21 cellular contexts compared by ENCODE assay signal in the genomic region with DNA sequence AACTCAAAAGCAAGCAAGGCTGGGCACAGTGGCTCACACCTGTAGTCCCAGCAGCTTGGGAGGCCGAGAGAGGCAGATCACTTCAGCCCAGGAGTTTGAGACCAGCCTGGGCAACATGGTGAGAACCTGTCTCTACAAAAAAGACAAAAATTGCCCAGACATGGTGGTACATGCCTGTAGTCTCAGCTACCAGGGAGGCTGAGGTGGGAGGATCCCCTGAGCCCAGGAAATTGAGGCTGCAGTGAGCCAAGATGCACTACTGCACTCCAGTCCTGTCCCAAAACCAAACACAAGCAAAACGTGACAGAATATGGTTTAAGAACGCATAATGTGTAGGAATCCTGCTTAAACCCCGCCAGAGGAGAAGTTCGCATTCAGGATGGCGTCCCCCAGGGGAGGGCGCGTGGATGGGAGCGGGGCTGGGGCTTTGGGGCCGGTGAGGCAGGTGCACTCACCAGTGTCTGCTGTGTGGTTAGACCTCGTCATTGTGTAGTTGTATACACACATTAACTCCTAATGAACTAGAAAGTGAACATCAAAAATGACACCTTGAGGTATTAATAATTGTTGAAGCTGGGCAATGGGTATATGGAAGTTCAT. TPM values are rescaled to one million over a fixed set of nuclear protein-coding genes. Genes with fewer than 3 reads are reported as not detected.
DNase-seq lines count a peak whose midpoint lies in the region; ATAC-seq, FAIRE-seq and TF ChIP-seq lines count a peak whose summit lies in the region.
"Had no signal": no experiment of that assay in that cellular context is flagged by ENCODE, and none has a peak within 500 bp of the region (broad histone marks: within the 10 kb centered on the region; RNA-seq: fewer than 3 reads in every experiment).

No MANE protein-coding gene starts in this region.

- TF ChIP-seq POLR2A in K562 (conservative IDR thresholded peaks at IDR 0.05) (no peak), spleen (IDR thresholded peaks at IDR 0.05) (no peak)

- no peak overlapping the region for H2BK5ac ChIP-seq in mesenchymal stem cell (ENCODE audit: low read depth, low read length, poor library complexity, severe bottlenecking)

- no peak for ATAC-seq in K562
- ATAC-seq in left lobe of liver: no peak
- ATAC-seq: A549; CD8-positive, alpha-beta T cell had no signal

- POLR2A ChIA-PET in K562 (lab: Yijun Ruan, JAX): interaction anchor here (0.6 to 1.4 kb wide), 2 partner anchors 20 to 22 kb away, joined by 3 to 8 read pairs; no protein-coding TSS in a partner anchor

- no peak for TF ChIP-seq RAD21 in K562 (CRISPR knock-in tag; conservative IDR thresholded peaks at IDR 0.05 in 1 of 2, IDR thresholded peaks at IDR 0.05 in 1 of 2)

- peak overlapping the region in 1 of 2 experiments; percentile 47 for H2BK12ac ChIP-seq in mesenchymal stem cell (ENCODE audit: low read length in 2 of 2)

- H2AFZ ChIP-seq in K562 (ENCODE audit: low read depth, low read length): peak overlapping the region; percentile 4; the same call in 1 of the 2 replicates
- no peak overlapping the region for H2AFZ ChIP-seq in mesenchymal stem cell (ENCODE audit: low read depth, low read length)

- no peak overlapping the region for H3K4me2 ChIP-seq in K562 (ENCODE audit: insufficient read depth, low read length)
- no peak overlapping the region for H3K4me2 ChIP-seq in mesenchymal stem cell (ENCODE audit: low read length, poor library complexity, severe bottlenecking)
- H3K4me2 ChIP-seq: A549 had no signal

- H3K4me3 ChIP-seq in K562 (no peak overlapping the region), mesenchymal stem cell (ENCODE audit: insufficient read depth in 1 of 2, low read depth in 1 of 2, low read length in 2 of 2) (no peak overlapping the region), ascending aorta (no peak overlapping the region), spleen (no peak overlapping the region)
- H3K4me3 ChIP-seq: A549; BLaER1 treated with 17β-estradiol and CSF1 and Interleukin-3, amounts not matched to agents 10 nM and 100 nM had no signal

- intact Hi-C loops in K562 (cut with micrococcal nuclease) (loop anchor here (2.0 kb wide), 1 partner anchor 82 kb away; a partner anchor contains a TSS), ascending aorta (cut with DNase I) (no loop called here), spleen (cut with DNase I; ENCODE audit: low total_unique reads) (no loop called here)

- H3K27ac ChIP-seq in K562 (ENCODE audit: extremely low read depth, low read depth, low read length) (no peak overlapping the region), mesenchymal stem cell (ENCODE audit: low read length, poor library complexity, severe bottlenecking) (no peak overlapping the region), ascending aorta (no peak overlapping the region), spleen (no peak overlapping the region)
- H3K27ac ChIP-seq: A549 had no signal

- H3K4me1 ChIP-seq in K562 (replicated peaks in 1 of 2; ENCODE audit: control insufficient read depth in 2 of 2, insufficient read depth in 2 of 2, low read length in 2 of 2): peaks cover 29 to 68% of the 10 kb centered on the region in 2 experiments
- H3K4me1 ChIP-seq in mesenchymal stem cell (ENCODE audit: control insufficient read depth, insufficient read depth, low read depth, low read length): peaks cover 3% of the 10 kb centered on the region
- H3K4me1 ChIP-seq in ascending aorta: no peaks in the 10 kb centered on the region
- H3K4me1 ChIP-seq in spleen: peaks cover 0 to under 1% (median 0%) of the 10 kb centered on the region in 6 donors

- H3K27me3 ChIP-seq in K562 (ENCODE audit: control insufficient read depth in 2 of 2, insufficient read depth in 2 of 2, low read length in 2 of 2) (no peaks in the 10 kb centered on the region), mesenchymal stem cell (ENCODE audit: control insufficient read depth in 1 of 2, insufficient read depth in 1 of 2, low read length in 2 of 2) (no peaks in the 10 kb centered on the region), ascending aorta (no peaks in the 10 kb centered on the region), spleen (replicated peaks in 1 of 7) (no peaks in the 10 kb centered on the region)
- H3K27me3 ChIP-seq: BLaER1 treated with 17β-estradiol and CSF1 and Interleukin-3, amounts not matched to agents 10 nM and 100 nM had no signal

- no peak overlapping the region for H3K14ac ChIP-seq in mesenchymal stem cell (ENCODE audit: low read length in 2 of 2)

- no peak overlapping the region for H3K18ac ChIP-seq in mesenchymal stem cell (ENCODE audit: low read depth in 1 of 2, low read length in 2 of 2)

- in situ Hi-C loops in K562 (cut with MboI): no loop called here

- no peak overlapping the region for H3K4ac ChIP-seq in mesenchymal stem cell (ENCODE audit: low read depth in 1 of 2, low read length in 2 of 2)

- DNase-seq in K562 (ENCODE audit: extremely low read depth in 1 of 4, low spot score in 3 of 4) (no peak), left lobe of liver (ENCODE audit: low spot score) (peak; percentile 28), mesenchymal stem cell (no peak), NOMO-1 (lab: John Stamatoyannopoulos, UW; ENCODE audit: unreplicated experiment in 2 of 2) (no peak), ascending aorta (ENCODE audit: low spot score in 2 of 2) (no peak), spleen (no peak)
- no peak for DNase-seq in activated CD4-positive, alpha-beta T cell treated with anti-CD3 and anti-CD28 coated beads, Interleukin-2, amount 50 U/mL, for 4 hours
- DNase-seq: Calu3, DND-41, EL, H9 had no signal

- 76% methylated on average over 11 of the region's 11 CpGs for WGBS in K562 (ENCODE audit: insufficient coverage, low coverage, missing lambda C conversion rate)
- 93% methylated on average over 8 of the region's 11 CpGs for WGBS in mesenchymal stem cell
- 80 to 90% (median 87%) methylated on average over 11 of the region's 11 CpGs for WGBS in spleen, 5 donors

- no peak overlapping the region for H2AK5ac ChIP-seq in mesenchymal stem cell (ENCODE audit: low read length, severe bottlenecking)

- FAIRE-seq in K562 (lab: Jason Lieb, UNC): no peak
- FAIRE-seq: A549, GM12891, GM19239, H1, HTR-8/SVneo had no signal

- no peak overlapping the region for H3K23ac ChIP-seq in mesenchymal stem cell (ENCODE audit: low read length in 2 of 2)

- H4K20me1 ChIP-seq in K562 (replicated peaks; ENCODE audit: control insufficient read depth, insufficient read depth, low read length): no peaks in the 10 kb centered on the region
- H4K20me1 ChIP-seq: BLaER1 treated with 17β-estradiol and CSF1 and Interleukin-3, amounts not matched to agents 10 nM and 100 nM had no signal

- CTCF ChIA-PET in K562 (lab: Yijun Ruan, JAX; ENCODE audit: low intra/inter-chr PET ratio): no interaction called here

- H2BK120ac ChIP-seq in mesenchymal stem cell (ENCODE audit: low read depth, low read length): no peak overlapping the region

- H4K8ac ChIP-seq in mesenchymal stem cell (ENCODE audit: low read length): no peak overlapping the region

- peaks cover 5% of the 10 kb centered on the region for H3K79me1 ChIP-seq in mesenchymal stem cell (replicated peaks; ENCODE audit: low read length, poor library complexity, severe bottlenecking)

- no peaks in the 10 kb centered on the region for H3K36me3 ChIP-seq in K562 (ENCODE audit: control insufficient read depth, insufficient read depth, low read length)
- H3K36me3 ChIP-seq in mesenchymal stem cell (ENCODE audit: control insufficient read depth in 1 of 2, insufficient read depth in 2 of 2, low read depth in 1 of 2, low read length in 2 of 2): peaks cover 0 to 7% of the 10 kb centered on the region in 2 experiments
- H3K36me3 ChIP-seq in ascending aorta: no peaks in the 10 kb centered on the region
- H3K36me3 ChIP-seq in spleen: no peaks in the 10 kb centered on the region

- peak overlapping the region; percentile 18 for H4K91ac ChIP-seq in mesenchymal stem cell (ENCODE audit: low read length)

- no peak overlapping the region for H2BK15ac ChIP-seq in mesenchymal stem cell (ENCODE audit: low read depth, poor library complexity, severe bottlenecking)

- TF ChIP-seq CTCF in K562 (IDR thresholded peaks at IDR 0.05 in 2 of 3, conservative IDR thresholded peaks at IDR 0.05 in 1 of 3; ENCODE audit: insufficient read depth in 2 of 3, low read depth in 1 of 3, low read length in 3 of 3): no peak
- no peak for TF ChIP-seq CTCF in ascending aorta (IDR thresholded peaks at IDR 0.05)
- no peak for TF ChIP-seq CTCF in spleen (IDR thresholded peaks at IDR 0.05 in 8 of 11, conservative IDR thresholded peaks at IDR 0.05 in 3 of 11)

- no TSS peak for BruUV-seq in K562 (replicated peaks; lab: Mats Ljungman, UMichigan)

- peak overlapping the region in 1 of 2 experiments; percentile 56; a peak in 1 of 4 replicates for H3K9ac ChIP-seq in K562 (ENCODE audit: insufficient read depth in 1 of 2, low read depth in 2 of 2, low read length in 2 of 2)
- H3K9ac ChIP-seq in mesenchymal stem cell (ENCODE audit: low read length): no peak overlapping the region
- H3K9ac ChIP-seq: BLaER1 treated with 17β-estradiol and CSF1 and Interleukin-3, amounts not matched to agents 10 nM and 100 nM had no signal

- peaks cover 3% of the 10 kb centered on the region; the same call in 1 of the 3 replicates for H3K79me2 ChIP-seq in K562 (ENCODE audit: control insufficient read depth, insufficient read depth, low read length)

- TF ChIP-seq EP300 in K562 (IDR thresholded peaks at IDR 0.05; ENCODE audit: low read length): no peak

- H3K9me3 ChIP-seq in K562 (replicated peaks; ENCODE audit: control insufficient read depth, insufficient read depth, low read depth, low read length) (no peaks in the 10 kb centered on the region), mesenchymal stem cell (ENCODE audit: control insufficient read depth, low read length) (no peaks in the 10 kb centered on the region), ascending aorta (no peaks in the 10 kb centered on the region), spleen (no peaks in the 10 kb centered on the region)
- H3K9me3 ChIP-seq: A549 had no signal

- H3K9me1 ChIP-seq in K562 (ENCODE audit: control insufficient read depth, insufficient read depth, low read length): no peaks in the 10 kb centered on the region

RNA-seq across cellular contexts. Expression of a gene that starts 5.4 kb away (rescaled TPM):
- total RNA-seq in K562 (2011; cell fraction: chromatin; rRNA removed; ENCODE audit: low replicate concordance): 2.0 and 3.4 TPM in 2 replicates
- total RNA-seq in K562 (2011; cell fraction: nucleolus; rRNA removed): 3.3 and 3.7 TPM in 2 replicates
- total RNA-seq in K562 (2011; cell fraction: nucleoplasm; rRNA removed): 3.4 and 3.7 TPM in 2 replicates
- total RNA-seq in K562 (2014; rRNA removed) (2.9 and 5.4 TPM in 2 replicates), K562 (2014; rRNA removed; fragmentation: Illumina TruSeq; extraction: Trizol) (0.67 and 0.98 TPM in 2 replicates), K562 (2015; rRNA removed; fragmentation: Illumina TruSeq; extraction: Trizol) (2.0 and 2.6 TPM in 2 replicates), K562 (2021) (2.9 and 4.3 TPM in 2 replicates), left lobe of liver (40.1 TPM), ascending aorta (0.75 TPM), spleen (1 to 10 TPM in 6 of 7 donors, under 1 TPM in 1; 0.64 to 8.0 (median 4.7) TPM)
- polyA plus RNA-seq in K562 (2011; rRNA removed) (0.93 and 1.6 TPM in 2 replicates), K562 (2014; fragmentation: Illumina TruSeq; extraction: Trizol) (1.8 and 3.2 TPM in 2 replicates), K562 (2014; fragmentation: Nextera tagmentation; extraction: Ambion mirVana) (under 1 TPM; 0.32 to 0.73 TPM), K562 (2014; rRNA removed) (3.3 and 4.3 TPM in 2 replicates), spleen (1 to 10 TPM; 1.9 to 3.2 (median 2.0) TPM)
- 1.6 and 4.7 TPM in 2 replicates for polyA plus RNA-seq in K562 (2011; cell fraction: cytosol; rRNA removed)
- 0.69 and 1.5 TPM in 2 replicates for polyA plus RNA-seq in K562 (2011; cell fraction: nucleus; rRNA removed)
- 3.8 and 6.7 TPM in 2 replicates for polyA plus RNA-seq in K562 (2012)
- 0.63 and 1.2 TPM in 2 replicates for polyA minus RNA-seq in K562 (2011; rRNA and poly(A)+ RNA removed)
- not detected in 2 replicates for polyA minus RNA-seq in K562 (2011; cell fraction: cytosol; rRNA and poly(A)+ RNA removed)
- 0.54 and 0.78 TPM in 2 replicates for polyA minus RNA-seq in K562 (2011; cell fraction: nucleus; rRNA and poly(A)+ RNA removed)
- polyA plus RNA-seq in mesenchymal stem cell (2013, experiment 1 of 2): 54.5 TPM
- 53.6 TPM for polyA plus RNA-seq in mesenchymal stem cell (2013, experiment 2 of 2)
- total RNA-seq: Calu3; CD8-positive, alpha-beta T cell had no signal
- polyA plus RNA-seq: IgD-negative memory B cell had no signal

RNA-seq across cellular contexts. Expression of a gene that starts 25.3 kb away (rescaled TPM):
- 147 and 178 TPM in 2 replicates for total RNA-seq in K562 (2011; cell fraction: chromatin; rRNA removed; ENCODE audit: low replicate concordance)
- 248 and 275 TPM in 2 replicates for total RNA-seq in K562 (2011; cell fraction: nucleolus; rRNA removed)
- total RNA-seq in K562 (2011; cell fraction: nucleoplasm; rRNA removed): 393 and 713 TPM in 2 replicates
- total RNA-seq in K562 (2014; rRNA removed) (2,103 and 2,507 TPM in 2 replicates), K562 (2014; rRNA removed; fragmentation: Illumina TruSeq; extraction: Trizol) (3,088 and 3,235 TPM in 2 replicates), K562 (2015; rRNA removed; fragmentation: Illumina TruSeq; extraction: Trizol) (4,033 and 4,169 TPM in 2 replicates), K562 (2021) (2,201 and 2,441 TPM in 2 replicates), left lobe of liver (388 TPM), ascending aorta (1,995 TPM), spleen (1,000 to 10,000 TPM in 6 of 7 donors, 100 to 1,000 TPM in 1; 901 to 3,930 (median 1,217) TPM)
- polyA plus RNA-seq in K562 (2011; rRNA removed) (2,427 and 2,760 TPM in 2 replicates), K562 (2014; fragmentation: Illumina TruSeq; extraction: Trizol) (2,675 and 2,931 TPM in 2 replicates), K562 (2014; fragmentation: Nextera tagmentation; extraction: Ambion mirVana) (1,000 to 10,000 TPM; 2,718 to 3,051 TPM), K562 (2014; rRNA removed) (2,676 and 2,779 TPM in 2 replicates), spleen (1,000 to 10,000 TPM; 3,976 to 6,688 (median 5,664) TPM)
- polyA plus RNA-seq in K562 (2011; cell fraction: cytosol; rRNA removed): 843 and 1,466 TPM in 2 replicates
- 522 and 963 TPM in 2 replicates for polyA plus RNA-seq in K562 (2011; cell fraction: nucleus; rRNA removed)
- 1,908 and 2,807 TPM in 2 replicates for polyA plus RNA-seq in K562 (2012)
- polyA minus RNA-seq in K562 (2011; rRNA and poly(A)+ RNA removed): 462 and 473 TPM in 2 replicates
- polyA minus RNA-seq in K562 (2011; cell fraction: cytosol; rRNA and poly(A)+ RNA removed): 394 and 466 TPM in 2 replicates
- polyA minus RNA-seq in K562 (2011; cell fraction: nucleus; rRNA and poly(A)+ RNA removed): 97.9 and 170 TPM in 2 replicates
- 4,758 TPM for polyA plus RNA-seq in mesenchymal stem cell (2013, experiment 1 of 2)
- polyA plus RNA-seq in mesenchymal stem cell (2013, experiment 2 of 2): 4,603 TPM

RNA-seq across cellular contexts. Expression of a gene that starts 42.2 kb away (rescaled TPM):
- 18.2 and 25.1 TPM in 2 replicates for total RNA-seq in K562 (2011; cell fraction: chromatin; rRNA removed; ENCODE audit: low replicate concordance)
- total RNA-seq in K562 (2011; cell fraction: nucleolus; rRNA removed): 21.2 and 21.8 TPM in 2 replicates
- total RNA-seq in K562 (2011; cell fraction: nucleoplasm; rRNA removed): 16.9 and 21.5 TPM in 2 replicates
- total RNA-seq in K562 (2014; rRNA removed): 46.5 and 46.8 TPM in 2 replicates
- total RNA-seq in K562 (2014; rRNA removed; fragmentation: Illumina TruSeq; extraction: Trizol): 40.8 and 42.8 TPM in 2 replicates
- total RNA-seq in K562 (2015; rRNA removed; fragmentation: Illumina TruSeq; extraction: Trizol): 47.1 and 47.5 TPM in 2 replicates
- total RNA-seq in K562 (2021): 44.1 and 45.6 TPM in 2 replicates
- 21.7 and 25.7 TPM in 2 replicates for polyA plus RNA-seq in K562 (2011; rRNA removed)
- polyA plus RNA-seq in K562 (2011; cell fraction: cytosol; rRNA removed): 13.4 and 16.5 TPM in 2 replicates
- polyA plus RNA-seq in K562 (2011; cell fraction: nucleus; rRNA removed): 19.4 and 20.6 TPM in 2 replicates
- 19.1 and 35.8 TPM in 2 replicates for polyA plus RNA-seq in K562 (2012)
- polyA plus RNA-seq in K562 (2014; fragmentation: Illumina TruSeq; extraction: Trizol): 34.7 and 35.3 TPM in 2 replicates
- 10 to 100 TPM; 27.5 to 32.7 TPM for polyA plus RNA-seq in K562 (2014; fragmentation: Nextera tagmentation; extraction: Ambion mirVana)
- polyA plus RNA-seq in K562 (2014; rRNA removed): 46.8 and 47.9 TPM in 2 replicates
- 20.3 and 20.5 TPM in 2 replicates for polyA minus RNA-seq in K562 (2011; rRNA and poly(A)+ RNA removed)
- 14.8 and 18.3 TPM in 2 replicates for polyA minus RNA-seq in K562 (2011; cell fraction: cytosol; rRNA and poly(A)+ RNA removed)
- 14.9 and 20.8 TPM in 2 replicates for polyA minus RNA-seq in K562 (2011; cell fraction: nucleus; rRNA and poly(A)+ RNA removed)
- 9.5 TPM for total RNA-seq in left lobe of liver
- 28.0 TPM for polyA plus RNA-seq in mesenchymal stem cell (2013, experiment 1 of 2)
- 28.9 TPM for polyA plus RNA-seq in mesenchymal stem cell (2013, experiment 2 of 2)
- total RNA-seq in ascending aorta: 9.3 TPM
- total RNA-seq in spleen: 10 to 100 TPM; 17.9 to 24.7 (median 20.3) TPM
- polyA plus RNA-seq in spleen: 10 to 100 TPM in 1 of 3 donors, 1 to 10 TPM in 2; 4.3 to 11.9 (median 6.3) TPM

RNA-seq across cellular contexts. Expression of a gene that starts 57.6 kb away (rescaled TPM):
- total RNA-seq in K562 (2011; cell fraction: chromatin; rRNA removed; ENCODE audit: low replicate concordance): not detected in 2 replicates
- total RNA-seq in K562 (2011; cell fraction: nucleolus; rRNA removed): not detected in 2 replicates
- total RNA-seq in K562 (2011; cell fraction: nucleoplasm; rRNA removed): not detected in 2 replicates
- total RNA-seq in K562 (2014; rRNA removed) (not detected in 2 replicates), K562 (2014; rRNA removed; fragmentation: Illumina TruSeq; extraction: Trizol) (not detected in 2 replicates), K562 (2015; rRNA removed; fragmentation: Illumina TruSeq; extraction: Trizol) (not detected in 2 replicates), K562 (2021) (not detected in 2 replicates), left lobe of liver (0.20 TPM), ascending aorta (not detected), spleen (not detected)
- polyA plus RNA-seq in K562 (2011; rRNA removed) (not detected in 2 replicates), K562 (2014; fragmentation: Illumina TruSeq; extraction: Trizol) (not detected in 2 replicates), K562 (2014; fragmentation: Nextera tagmentation; extraction: Ambion mirVana) (not detected), K562 (2014; rRNA removed) (not detected in 2 replicates), spleen (not detected)
- polyA plus RNA-seq in K562 (2011; cell fraction: cytosol; rRNA removed): not detected in 2 replicates
- not detected in 2 replicates for polyA plus RNA-seq in K562 (2011; cell fraction: nucleus; rRNA removed)
- not detected in 2 replicates for polyA plus RNA-seq in K562 (2012)
- polyA minus RNA-seq in K562 (2011; rRNA and poly(A)+ RNA removed): not detected in 2 replicates
- polyA minus RNA-seq in K562 (2011; cell fraction: cytosol; rRNA and poly(A)+ RNA removed): not detected in 2 replicates
- not detected in 2 replicates for polyA minus RNA-seq in K562 (2011; cell fraction: nucleus; rRNA and poly(A)+ RNA removed)
- 0.11 TPM for polyA plus RNA-seq in mesenchymal stem cell (2013, experiment 1 of 2)
- 0.10 TPM for polyA plus RNA-seq in mesenchymal stem cell (2013, experiment 2 of 2)
- total RNA-seq: Calu3; CD8-positive, alpha-beta T cell; G401; H1; H9 had no signal
- polyA plus RNA-seq: A549, AG04450, H1, IgD-negative memory B cell had no signal
